In the genomic region with DNA sequence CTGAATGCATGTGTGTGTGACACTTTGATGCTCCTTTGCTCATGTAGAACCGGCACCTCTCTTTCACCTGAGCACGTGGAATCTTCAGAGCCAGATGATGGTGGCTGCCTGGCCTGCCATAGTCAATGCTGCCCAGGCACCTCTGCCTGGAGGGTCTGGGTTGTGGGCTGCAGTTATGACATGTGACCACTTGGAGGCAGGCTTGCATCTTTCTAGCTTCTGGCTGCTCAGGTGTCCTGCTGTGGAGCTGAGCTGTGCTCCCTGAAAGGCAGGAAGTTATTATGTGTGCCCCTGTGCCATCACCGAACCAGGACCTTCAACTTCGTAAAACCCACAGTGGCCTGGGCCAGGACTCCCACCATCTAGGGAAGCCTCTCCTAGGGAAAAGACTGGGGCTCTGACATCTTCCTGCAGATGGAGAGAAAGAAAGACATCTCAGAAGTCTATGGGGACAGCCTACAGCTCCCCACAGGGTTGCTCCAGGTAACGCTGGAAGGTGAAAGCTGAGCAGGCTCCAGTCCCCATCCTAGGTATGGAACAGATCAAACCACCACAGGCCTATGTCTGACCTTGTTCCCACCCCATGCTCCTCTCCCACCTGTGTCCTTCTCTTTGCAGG, we compare ENCODE assay signal across 8 cellular contexts. TPM values are rescaled to one million over a fixed set of nuclear protein-coding genes. Genes with fewer than 3 reads are reported as not detected.
A peak's percentile ranks its signal among the peaks of the same experiment; 100 is the strongest.
DNase-seq lines count a peak whose midpoint lies in the region; ATAC-seq lines count a peak whose summit lies in the region.

No MANE protein-coding gene starts in this region.

- H3K79me1 ChIP-seq in mesenchymal stem cell (replicated peaks; ENCODE audit: low read length, poor library complexity, severe bottlenecking) = peaks cover 5% of the 10 kb centered on the region

- no peak overlapping the region for H2BK5ac ChIP-seq in mesenchymal stem cell (ENCODE audit: low read depth, low read length, poor library complexity, severe bottlenecking)

- no peak overlapping the region for H3K14ac ChIP-seq in mesenchymal stem cell (ENCODE audit: low read length in 2 of 2)

- no peak overlapping the region for H2AFZ ChIP-seq in mesenchymal stem cell (ENCODE audit: low read depth, low read length)

- no peak overlapping the region for H3K4me3 ChIP-seq in mesenchymal stem cell (ENCODE audit: insufficient read depth in 1 of 2, low read depth in 1 of 2, low read length in 2 of 2)

- peak overlapping the region; percentile 47 for H3K9ac ChIP-seq in mesenchymal stem cell (ENCODE audit: low read length)

- no peak overlapping the region for H3K23ac ChIP-seq in mesenchymal stem cell (ENCODE audit: low read length in 2 of 2)

- no peak overlapping the region for H4K8ac ChIP-seq in mesenchymal stem cell (ENCODE audit: low read length)

- WGBS in mesenchymal stem cell = 40% methylated on average over 5 of the region's 5 CpGs

- DNase-seq in CD1c-positive myeloid dendritic cell (ENCODE audit: extremely low spot score) = peak; percentile 81
- peak; percentile 72 for DNase-seq in NCI-H748 (lab: John Stamatoyannopoulos, UW; ENCODE audit: unreplicated experiment)
- peak; percentile 76 to 82 for DNase-seq in activated CD4-positive, alpha-beta T cell treated with anti-CD3 and anti-CD28 coated beads, Interleukin-2, amount 50 U/mL, for 48 hours
- peak; percentile 58 for DNase-seq in effector CD4-positive, alpha-beta T cell
- DNase-seq in mesenchymal stem cell = peak; percentile 67
- peak; percentile 41 to 44 for DNase-seq in stimulated activated CD8-positive, alpha-beta memory T cell treated with anti-CD3 and anti-CD28 coated beads, Interleukin-4, amount 100 ng/mL, for 4 hours (ENCODE audit: low read depth in 2 of 2, low spot score in 1 of 2)

- no peak overlapping the region for H2BK15ac ChIP-seq in mesenchymal stem cell (ENCODE audit: low read depth, poor library complexity, severe bottlenecking)

- no peaks in the 10 kb centered on the region for H3K27me3 ChIP-seq in mesenchymal stem cell (ENCODE audit: control insufficient read depth in 1 of 2, insufficient read depth in 1 of 2, low read length in 2 of 2)

- peaks cover 0 to 14% of the 10 kb centered on the region in 2 experiments for H3K36me3 ChIP-seq in mesenchymal stem cell (ENCODE audit: control insufficient read depth in 1 of 2, insufficient read depth in 2 of 2, low read depth in 1 of 2, low read length in 2 of 2)

- H3K4me2 ChIP-seq in mesenchymal stem cell (ENCODE audit: low read length, poor library complexity, severe bottlenecking) = no peak overlapping the region

- no peak overlapping the region for H3K18ac ChIP-seq in mesenchymal stem cell (ENCODE audit: low read depth in 1 of 2, low read length in 2 of 2)

- H3K9me3 ChIP-seq in mesenchymal stem cell (ENCODE audit: control insufficient read depth, low read length) = no peaks in the 10 kb centered on the region

- H2BK120ac ChIP-seq in mesenchymal stem cell (ENCODE audit: low read depth, low read length) = no peak overlapping the region

- H2AK5ac ChIP-seq in mesenchymal stem cell (ENCODE audit: low read length, severe bottlenecking) = peak overlapping the region; percentile 50

- peaks cover 38% of the 10 kb centered on the region for H3K4me1 ChIP-seq in mesenchymal stem cell (ENCODE audit: control insufficient read depth, insufficient read depth, low read depth, low read length)

- ATAC-seq in GM19372 (IDR thresholded peaks at IDR 0.05; ENCODE audit: low read depth, unreplicated experiment) = peak; percentile 81
- ATAC-seq in HG03457 (IDR thresholded peaks at IDR 0.05; ENCODE audit: unreplicated experiment) = peak; percentile 70

- H2BK12ac ChIP-seq in mesenchymal stem cell (ENCODE audit: low read length in 2 of 2) = no peak overlapping the region

- no peak overlapping the region for H4K91ac ChIP-seq in mesenchymal stem cell (ENCODE audit: low read length)

- no peak overlapping the region for H3K4ac ChIP-seq in mesenchymal stem cell (ENCODE audit: low read depth in 1 of 2, low read length in 2 of 2)

- H3K27ac ChIP-seq in mesenchymal stem cell (ENCODE audit: low read length, poor library complexity, severe bottlenecking) = peak overlapping the region; percentile 34

RNA-seq across cellular contexts. Expression of gene PSD4, which starts 30.2 kb away (rescaled TPM):
- polyA plus RNA-seq in mesenchymal stem cell (2013, experiment 1 of 2) = 0.37 TPM
- polyA plus RNA-seq in mesenchymal stem cell (2013, experiment 2 of 2) = 0.45 TPM
